Comparison of ENCODE assay signal across 1 cellular context in the genomic region with DNA sequence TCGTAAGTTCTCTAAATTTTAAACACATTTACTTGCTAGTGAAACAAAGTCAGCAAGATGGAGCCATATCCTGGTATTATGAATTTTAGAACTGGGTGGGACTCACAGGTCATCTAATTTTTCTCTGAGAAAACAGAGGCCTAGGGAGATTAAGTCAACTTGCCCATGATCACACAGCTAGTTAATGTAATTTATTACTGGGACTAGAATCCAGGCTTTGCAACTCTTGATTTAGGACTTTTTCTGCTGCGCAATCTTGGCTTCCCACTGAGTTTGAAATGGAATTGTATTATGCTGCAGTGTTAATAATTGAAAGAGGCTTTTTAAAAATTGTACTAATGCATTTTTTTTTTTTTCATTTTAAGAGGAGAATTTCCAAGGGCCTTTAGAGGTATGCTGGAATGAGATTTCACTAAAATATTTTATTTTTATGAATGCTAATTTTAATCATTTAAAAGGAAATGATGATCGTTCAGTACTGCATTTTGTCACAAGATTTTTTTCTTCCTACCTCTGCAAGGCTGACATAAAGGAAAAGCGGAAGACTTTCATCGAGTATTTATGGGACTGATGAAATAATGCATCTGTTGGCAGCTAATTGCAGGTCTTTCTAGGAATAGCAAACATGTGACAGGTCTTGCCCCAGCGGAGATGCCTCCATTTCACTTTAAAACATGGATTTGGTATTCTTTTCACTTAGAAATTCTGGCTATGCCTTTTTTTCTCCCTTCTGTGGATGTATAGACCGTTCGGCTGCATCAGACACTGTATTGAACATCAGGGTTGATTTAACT.
TF ChIP-seq lines count a peak whose summit lies in the region.

No MANE protein-coding gene starts in this region.

TF ChIP-seq in HEK293, 187 proteins besides CTCF, POLR2A, EP300 and RAD21 (continued from another document):
- TF ChIP-seq, protein P1, sequence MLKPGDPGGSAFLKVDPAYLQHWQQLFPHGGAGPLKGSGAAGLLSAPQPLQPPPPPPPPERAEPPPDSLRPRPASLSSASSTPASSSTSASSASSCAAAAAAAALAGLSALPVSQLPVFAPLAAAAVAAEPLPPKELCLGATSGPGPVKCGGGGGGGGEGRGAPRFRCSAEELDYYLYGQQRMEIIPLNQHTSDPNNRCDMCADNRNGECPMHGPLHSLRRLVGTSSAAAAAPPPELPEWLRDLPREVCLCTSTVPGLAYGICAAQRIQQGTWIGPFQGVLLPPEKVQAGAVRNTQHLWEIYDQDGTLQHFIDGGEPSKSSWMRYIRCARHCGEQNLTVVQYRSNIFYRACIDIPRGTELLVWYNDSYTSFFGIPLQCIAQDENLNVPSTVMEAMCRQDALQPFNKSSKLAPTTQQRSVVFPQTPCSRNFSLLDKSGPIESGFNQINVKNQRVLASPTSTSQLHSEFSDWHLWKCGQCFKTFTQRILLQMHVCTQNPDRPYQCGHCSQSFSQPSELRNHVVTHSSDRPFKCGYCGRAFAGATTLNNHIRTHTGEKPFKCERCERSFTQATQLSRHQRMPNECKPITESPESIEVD (tag by site-specific recombination; IDR thresholded peaks at IDR 0.05): peak; percentile 63
- TF ChIP-seq KLF16 (tag by site-specific recombination; IDR thresholded peaks at IDR 0.05): no peak
- TF ChIP-seq SETDB1 (IDR thresholded peaks at IDR 0.05; ENCODE audit: insufficient read length, low read length): no peak
